ENCODE assay signal across 2 cellular contexts in the genomic region with DNA sequence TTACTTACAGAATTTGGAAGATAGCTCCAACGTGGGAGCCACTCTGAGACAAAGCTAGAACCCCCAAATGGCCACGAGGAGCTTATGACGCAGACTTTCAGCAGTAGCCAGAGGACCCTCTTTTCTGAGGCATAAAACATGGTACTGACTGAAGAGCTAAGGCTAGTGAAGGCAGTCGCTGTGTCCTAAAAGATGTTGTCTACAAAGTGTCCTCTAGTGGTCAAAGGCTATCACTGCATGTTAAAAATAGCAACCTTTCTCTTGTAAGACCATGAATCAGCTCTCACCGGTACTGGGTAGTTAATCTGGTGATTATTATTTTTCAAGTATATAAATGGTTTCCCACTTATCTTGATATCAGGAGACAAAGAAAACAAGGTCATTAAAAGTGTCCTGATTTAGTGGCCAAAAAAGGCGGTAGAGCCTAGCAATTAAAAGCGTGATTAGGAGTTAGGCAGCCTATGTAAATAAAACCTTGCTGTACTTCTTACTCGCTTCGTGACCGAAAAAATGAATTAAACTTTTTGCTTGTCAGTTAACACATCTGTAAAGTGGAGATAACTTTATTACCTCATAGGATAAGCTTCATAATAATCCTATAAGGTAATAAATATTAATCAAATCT.
TF ChIP-seq lines count a peak whose summit lies in the region.

No MANE protein-coding gene starts in this region.

TF ChIP-seq in HCT116, 20 proteins besides CTCF, POLR2A, EP300 and RAD21:
- 0 out of 2 replicates have a peak, but pooled peaks have one; percentile 45 for TF ChIP-seq CBX3 (IDR thresholded peaks at IDR 0.05; ENCODE audit: low read depth)
- TF ChIP-seq SP1 (IDR thresholded peaks at IDR 0.05; ENCODE audit: low read depth) = no peak
TF ChIP-seq in HCT116: peak in this region for 1.

TF ChIP-seq in H1, 55 proteins besides CTCF, POLR2A, EP300 and RAD21:
- TF ChIP-seq TEAD4 (IDR thresholded peaks at IDR 0.05; ENCODE audit: low read depth, low read length) (no peak), KDM4A (IDR thresholded peaks at IDR 0.05; ENCODE audit: low read depth, low read length, severe bottlenecking) (no peak), BACH1 (IDR thresholded peaks at IDR 0.05; ENCODE audit: low read length) (peak; percentile 48; the same call in 1 of the 2 replicates)
- TF ChIP-seq, protein P1, sequence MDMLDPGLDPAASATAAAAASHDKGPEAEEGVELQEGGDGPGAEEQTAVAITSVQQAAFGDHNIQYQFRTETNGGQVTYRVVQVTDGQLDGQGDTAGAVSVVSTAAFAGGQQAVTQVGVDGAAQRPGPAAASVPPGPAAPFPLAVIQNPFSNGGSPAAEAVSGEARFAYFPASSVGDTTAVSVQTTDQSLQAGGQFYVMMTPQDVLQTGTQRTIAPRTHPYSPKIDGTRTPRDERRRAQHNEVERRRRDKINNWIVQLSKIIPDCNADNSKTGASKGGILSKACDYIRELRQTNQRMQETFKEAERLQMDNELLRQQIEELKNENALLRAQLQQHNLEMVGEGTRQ (IDR thresholded peaks at IDR 0.05; ENCODE audit: low read length) = no peak
TF ChIP-seq in H1: peak in this region for 1.
